Comparison of ENCODE assay signal across 21 cellular contexts in the genomic region with DNA sequence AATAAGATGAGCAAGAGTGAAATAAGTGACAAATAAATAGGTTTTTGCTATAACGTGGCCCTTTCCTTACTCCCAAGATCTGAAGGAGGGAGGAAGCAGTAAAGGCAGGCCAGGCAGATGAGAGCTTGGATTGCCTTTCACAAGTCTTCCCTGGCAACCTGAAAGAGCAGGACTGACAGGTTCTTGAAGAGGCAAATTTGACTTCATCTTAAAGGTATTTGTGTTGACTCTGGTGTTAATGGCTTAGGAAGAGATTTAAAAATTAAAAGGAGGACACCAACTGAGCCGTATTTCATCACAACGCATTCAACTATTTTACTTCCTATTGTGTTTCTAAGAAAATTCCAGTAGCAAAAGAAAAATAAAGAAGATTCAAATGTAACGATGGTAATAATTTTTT. TPM values are rescaled to one million over a fixed set of nuclear protein-coding genes. Genes with fewer than 3 reads are reported as not detected.
DNase-seq lines count a peak whose midpoint lies in the region; ATAC-seq and TF ChIP-seq lines count a peak whose summit lies in the region.
"Had no signal": no experiment of that assay in that cellular context is flagged by ENCODE, and none has a peak within 500 bp of the region (broad histone marks: within the 10 kb centered on the region; RNA-seq: fewer than 3 reads in every experiment).

No MANE protein-coding gene starts in this region.

- 36 to 42% methylated on average over 4 of the region's 4 CpGs for WGBS in esophagus squamous epithelium, 2 donors

- peak overlapping the region; percentile 91 for H3K27ac Mint-ChIP-seq in T-helper 17 cell
- H3K27ac Mint-ChIP-seq: stimulated activated naive CD8-positive, alpha-beta T cell treated with anti-CD3 and anti-CD28 coated beads, Interleukin-15, Interleukin-2, amounts not matched to agents 100 ng/mL and 50 ng/mL, for 24 hours had no signal

- H3K27me3 ChIP-seq in esophagus squamous epithelium: no peaks in the 10 kb centered on the region
- no peaks in the 10 kb centered on the region for H3K27me3 ChIP-seq in dorsolateral prefrontal cortex
- H3K27me3 ChIP-seq: upper lobe of right lung had no signal

- H3K27me3 Mint-ChIP-seq in T-helper 17 cell: no peaks in the 10 kb centered on the region
- H3K27me3 Mint-ChIP-seq: memory B cell; stimulated activated naive CD8-positive, alpha-beta T cell treated with anti-CD3 and anti-CD28 coated beads, Interleukin-15, Interleukin-2, amounts not matched to agents 100 ng/mL and 50 ng/mL, for 24 hours had no signal

- H3K36me3 ChIP-seq in esophagus squamous epithelium: no peaks in the 10 kb centered on the region
- H3K36me3 ChIP-seq: upper lobe of right lung had no signal

- H3K27ac ChIP-seq in esophagus squamous epithelium (peak overlapping the region in 3 of 4 donors; percentile 88 to 96 (median 95)), skin epidermis (peak overlapping the region in 11 of 21 experiments; percentile 1 to 57 (median 29)), dorsolateral prefrontal cortex (no peak overlapping the region)
- H3K27ac ChIP-seq: upper lobe of right lung had no signal

- no peak for ATAC-seq in T-helper 17 cell
- ATAC-seq: upper lobe of right lung had no signal

- DNase-seq in NCI-H82 (lab: John Stamatoyannopoulos, UW) (peak; percentile 10), NCI-H82 treated with DMSO at 0.1 percent for 48 hours (lab: John Stamatoyannopoulos, UW; ENCODE audit: unreplicated experiment) (no peak), T-helper 17 cell (no peak), esophagus squamous epithelium (lab: John Stamatoyannopoulos, UW) (no peak), activated gamma-delta T cell treated with Interleukin-2 at 50 U/mL for 16 hours (no peak), dorsolateral prefrontal cortex (no peak), NCI-H1694 treated with DMSO at 0.1 percent for 48 hours (lab: John Stamatoyannopoulos, UW) (no peak)
- DNase-seq: 8988T; activated CD4-positive, alpha-beta T cell treated with anti-CD3 and anti-CD28 coated beads for 48 hours; activated CD8-positive, alpha-beta memory T cell treated with anti-CD3 and anti-CD28 coated beads, Interleukin-2, amount 50 U/mL, for 4 hours; anterior cingulate cortex; DMS 273 treated with DMSO at 0.1 percent for 48 hours; NCI-H187; NCI-H526; OCI-M1; retina; T-helper 9 cell; upper lobe of right lung had no signal

- TF ChIP-seq CTCF in esophagus squamous epithelium (IDR thresholded peaks at IDR 0.05) (no peak), dorsolateral prefrontal cortex (IDR thresholded peaks at IDR 0.05 in 54 of 56, conservative IDR thresholded peaks at IDR 0.05 in 2 of 56; ENCODE audit: low read depth in 1 of 56, partially characterized antibody in 56 of 56) (no peak)

- intact Hi-C loops in esophagus squamous epithelium (cut with DNase I): no loop called here
- intact Hi-C loops in dorsolateral prefrontal cortex (cut with DNase I): loop anchor here in 1 of 2 donors (10.0 kb wide), 1 partner anchor 58 kb away; no protein-coding TSS in a partner anchor

- H3K36me3 Mint-ChIP-seq in T-helper 17 cell (ENCODE audit: low read depth): peaks cover 8% of the 10 kb centered on the region

- peaks cover 63% of the 10 kb centered on the region for H3K4me1 Mint-ChIP-seq in T-helper 17 cell

- TF ChIP-seq POLR2A in esophagus squamous epithelium (IDR thresholded peaks at IDR 0.05): no peak

- H3K4me3 Mint-ChIP-seq in T-helper 17 cell: peak overlapping the region; percentile 59
- H3K4me3 Mint-ChIP-seq: memory B cell; stimulated activated naive CD8-positive, alpha-beta T cell treated with anti-CD3 and anti-CD28 coated beads, Interleukin-15, Interleukin-2, amounts not matched to agents 100 ng/mL and 50 ng/mL, for 24 hours had no signal

- H3K4me3 ChIP-seq in esophagus squamous epithelium: peak overlapping the region in 2 of 4 donors; percentile 13 to 100
- H3K4me3 ChIP-seq in skin epidermis: no peak overlapping the region
- H3K4me3 ChIP-seq in dorsolateral prefrontal cortex: no peak overlapping the region
- H3K4me3 ChIP-seq: upper lobe of right lung had no signal

- peaks cover 0 to 67% (median 20%) of the 10 kb centered on the region in 3 donors for H3K4me1 ChIP-seq in esophagus squamous epithelium

- no peaks in the 10 kb centered on the region for H3K9me3 ChIP-seq in T-helper 17 cell (ENCODE audit: control insufficient read depth, low read length, poor library complexity, severe bottlenecking)
- no peaks in the 10 kb centered on the region for H3K9me3 ChIP-seq in esophagus squamous epithelium
- H3K9me3 ChIP-seq: upper lobe of right lung had no signal

RNA-seq across cellular contexts. Expression of gene STRN, which starts 3.2 kb away (rescaled TPM):
- total RNA-seq in T-helper 17 cell (10 to 100 TPM; 29.2 to 36.0 TPM), esophagus squamous epithelium (10 to 100 TPM; 24.8 to 38.4 (median 31.6) TPM), dorsolateral prefrontal cortex (10 to 100 TPM; 30.4 to 88.9 (median 46.0) TPM)

Comparison
In these comparisons a context has a peak if more than half of its experiments do, and no peak if none do; other contexts are left out.
1. H3K27ac ChIP-seq: peak in esophagus squamous epithelium (3 of 4) and skin epidermis (11 of 21); none in dorsolateral prefrontal cortex (0 of 59).